ENCODE assay signal across 8 cellular contexts in the genomic region with DNA sequence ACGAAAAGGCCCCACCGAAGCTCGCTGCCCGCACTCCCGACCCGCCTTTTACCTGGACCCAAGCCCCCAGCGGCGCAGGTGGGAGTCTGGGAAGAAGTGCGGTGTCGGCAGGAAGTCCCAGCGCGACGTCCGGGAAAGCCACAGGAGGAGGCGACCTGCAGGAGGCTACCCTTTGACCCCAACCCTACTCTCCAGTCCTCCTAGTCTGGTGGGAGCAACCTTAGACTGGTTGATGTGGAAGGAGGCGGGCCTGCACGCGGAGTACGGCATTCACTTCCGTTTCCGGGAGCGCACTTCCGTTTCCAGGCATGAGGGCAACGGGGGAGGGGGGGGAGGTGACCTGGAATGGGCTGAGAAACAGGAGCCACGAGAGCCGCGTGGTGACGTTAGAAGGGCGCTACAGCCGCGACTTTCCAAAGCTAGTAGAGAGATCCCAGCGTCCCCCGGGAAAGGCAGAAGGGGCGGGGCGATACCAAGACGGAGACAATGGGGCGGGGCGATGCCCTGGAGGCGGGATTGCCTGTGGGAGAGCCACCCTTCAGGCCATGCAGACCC. TPM values are rescaled to one million over a fixed set of nuclear protein-coding genes. Genes with fewer than 3 reads are reported as not detected.
A peak's percentile ranks its signal among the peaks of the same experiment; 100 is the strongest.
DNase-seq lines count a peak whose midpoint lies in the region; ATAC-seq lines count a peak whose summit lies in the region.

No MANE protein-coding gene starts in this region.

- H3K27me3 Mint-ChIP-seq in activated T-helper 17 cell treated with anti-CD3 and anti-CD28 coated beads, Interleukin-2, amount 50 U/mL, for 72 hours = no peaks in the 10 kb centered on the region

- no peaks in the 10 kb centered on the region for H3K27me3 ChIP-seq in Karpas-422 (ENCODE audit: low read length)

- peaks cover 13% of the 10 kb centered on the region for H3K36me3 Mint-ChIP-seq in activated T-helper 17 cell treated with anti-CD3 and anti-CD28 coated beads, Interleukin-2, amount 50 U/mL, for 72 hours (ENCODE audit: low read depth)

- no peak overlapping the region for H2AFZ ChIP-seq in Karpas-422 (ENCODE audit: low read length)

- peaks cover 26% of the 10 kb centered on the region for H3K9me3 Mint-ChIP-seq in activated T-helper 17 cell treated with anti-CD3 and anti-CD28 coated beads, Interleukin-2, amount 50 U/mL, for 72 hours

- H3K27ac ChIP-seq in Karpas-422 (ENCODE audit: low read length) = no peak overlapping the region

- DNase-seq in EH (ENCODE audit: low read depth) = peak; percentile 83
- DNase-seq in NCI-H774 (lab: John Stamatoyannopoulos, UW) = peak; percentile 3
- DNase-seq in germinal center (ENCODE audit: low spot score) = peak; percentile 27
- DNase-seq in retina = peak; percentile 89
- DNase-seq in cortex of kidney (lab: John Stamatoyannopoulos, UW) = no peak
- DNase-seq in Karpas-422 = no peak

- peaks cover 16% of the 10 kb centered on the region for H3K9me3 ChIP-seq in Karpas-422 (ENCODE audit: low read length)

- H3K79me2 ChIP-seq in Karpas-422 (ENCODE audit: low read length) = no peaks in the 10 kb centered on the region

- H4K20me1 ChIP-seq in Karpas-422 (ENCODE audit: insufficient read depth, low read depth, low read length) = no peaks in the 10 kb centered on the region

- no peak overlapping the region for H3K27ac Mint-ChIP-seq in activated T-helper 17 cell treated with anti-CD3 and anti-CD28 coated beads, Interleukin-2, amount 50 U/mL, for 72 hours

- H3K36me3 ChIP-seq in Karpas-422 (ENCODE audit: insufficient read depth, low read length) = peaks cover under 1% of the 10 kb centered on the region

- H3K4me2 ChIP-seq in Karpas-422 (ENCODE audit: low read depth, low read length, poor library complexity, severe bottlenecking) = no peak overlapping the region

- H3K9ac ChIP-seq in Karpas-422 (ENCODE audit: low read length) = no peak overlapping the region

- ATAC-seq in activated T-helper 17 cell treated with anti-CD3 and anti-CD28 coated beads, Interleukin-2, amount 50 U/mL, for 72 hours (replicated peaks) = peak; percentile 79
- no peak for ATAC-seq in GM18861 (IDR thresholded peaks at IDR 0.05; ENCODE audit: unreplicated experiment)

- H3K4me3 ChIP-seq in Karpas-422 (ENCODE audit: low read length) = no peak overlapping the region

- H3K4me3 Mint-ChIP-seq in activated T-helper 17 cell treated with anti-CD3 and anti-CD28 coated beads, Interleukin-2, amount 50 U/mL, for 72 hours = peak overlapping the region; percentile 72

- peaks cover 6% of the 10 kb centered on the region for H3K4me1 Mint-ChIP-seq in activated T-helper 17 cell treated with anti-CD3 and anti-CD28 coated beads, Interleukin-2, amount 50 U/mL, for 72 hours

- H3K9me2 ChIP-seq in Karpas-422 (replicated peaks; ENCODE audit: insufficient read depth, low read length) = no peaks in the 10 kb centered on the region

- H3K4me1 ChIP-seq in Karpas-422 (ENCODE audit: low read length) = no peaks in the 10 kb centered on the region

RNA-seq across cellular contexts. Expression of a gene that starts 28.5 kb away (rescaled TPM):
- 10 to 100 TPM; 24.7 to 26.1 TPM for total RNA-seq in activated T-helper 17 cell treated with anti-CD3 and anti-CD28 coated beads, Interleukin-2, amount 50 U/mL, for 72 hours
- total RNA-seq in Karpas-422 (2014; rRNA removed; shearing (Covaris generic); ENCODE audit: low replicate concordance) = 21.4 and 54.3 TPM in 2 replicates

RNA-seq across cellular contexts. Expression of a gene that starts 44.1 kb away (rescaled TPM):
- 1 to 10 TPM in 1 of 2 donors, under 1 TPM in 1; 0.35 to 1.8 TPM for total RNA-seq in activated T-helper 17 cell treated with anti-CD3 and anti-CD28 coated beads, Interleukin-2, amount 50 U/mL, for 72 hours
- 2.5 and 5.0 TPM in 2 replicates for total RNA-seq in Karpas-422 (2014; rRNA removed; shearing (Covaris generic); ENCODE audit: low replicate concordance)

Comparison
In these comparisons a context has a peak if more than half of its experiments do, and no peak if none do; other contexts are left out.
1. DNase-seq: peak in EH (single experiment), NCI-H774 (single experiment), germinal center (single experiment) and retina (single experiment); none in cortex of kidney (single experiment) and Karpas-422 (single experiment).